Comparison of ENCODE assay signal across 2 cellular contexts in genomic region chr5:41399840-41400239, GRCh38.
TF ChIP-seq lines count a peak whose summit lies in the region.

No MANE protein-coding gene starts in this region.

TF ChIP-seq in HepG2, 621 proteins besides CTCF, POLR2A, EP300 and RAD21 (continued from another document):
- TF ChIP-seq AKNA (CRISPR knock-in tag; IDR thresholded peaks at IDR 0.05; ENCODE audit: borderline replicate concordance) (no peak), CREM (IDR thresholded peaks at IDR 0.05) (no peak), CREM (CRISPR knock-in tag; IDR thresholded peaks at IDR 0.05) (no peak), SMAD9 (CRISPR knock-in tag; IDR thresholded peaks at IDR 0.05) (no peak), SMAD1 (CRISPR knock-in tag; IDR thresholded peaks at IDR 0.05; ENCODE audit: borderline replicate concordance, low read depth) (no peak), ZHX1 (CRISPR knock-in tag; IDR thresholded peaks at IDR 0.05; ENCODE audit: low read depth) (no peak), ZNF24 (IDR thresholded peaks at IDR 0.05) (no peak), SIX1 (CRISPR knock-in tag; IDR thresholded peaks at IDR 0.05; ENCODE audit: borderline replicate concordance) (no peak), ZNF839 (CRISPR knock-in tag; IDR thresholded peaks at IDR 0.05; ENCODE audit: borderline replicate concordance) (no peak)

TF ChIP-seq in K562, 482 proteins besides CTCF, POLR2A, EP300 and RAD21 (continued from another document):
- TF ChIP-seq ZNF639 (CRISPR knock-in tag; conservative IDR thresholded peaks at IDR 0.05 in 1 of 2, IDR thresholded peaks at IDR 0.05 in 1 of 2) = no peak
- TF ChIP-seq ZNF407 (IDR thresholded peaks at IDR 0.05; ENCODE audit: low read depth) = no peak
- TF ChIP-seq MEF2D (tag; conservative IDR thresholded peaks at IDR 0.05; ENCODE audit: low read depth) = no peak
- TF ChIP-seq C11orf30 (IDR thresholded peaks at IDR 0.05; ENCODE audit: low read depth) = 0 out of 2 replicates have a peak, but pooled peaks have one; percentile 34
- no peak for TF ChIP-seq ZNF699 (CRISPR knock-in tag; IDR thresholded peaks at IDR 0.05; ENCODE audit: insufficient replicate concordance)
- TF ChIP-seq MITF (IDR thresholded peaks at IDR 0.05) = no peak
- no peak for TF ChIP-seq CEBPG (CRISPR knock-in tag; IDR thresholded peaks at IDR 0.05)
- TF ChIP-seq CEBPG (tag; conservative IDR thresholded peaks at IDR 0.05 in 1 of 2, IDR thresholded peaks at IDR 0.05 in 1 of 2) = no peak
- TF ChIP-seq BMI1 (IDR thresholded peaks at IDR 0.05; ENCODE audit: low read length) = no peak
